In the genomic region with DNA sequence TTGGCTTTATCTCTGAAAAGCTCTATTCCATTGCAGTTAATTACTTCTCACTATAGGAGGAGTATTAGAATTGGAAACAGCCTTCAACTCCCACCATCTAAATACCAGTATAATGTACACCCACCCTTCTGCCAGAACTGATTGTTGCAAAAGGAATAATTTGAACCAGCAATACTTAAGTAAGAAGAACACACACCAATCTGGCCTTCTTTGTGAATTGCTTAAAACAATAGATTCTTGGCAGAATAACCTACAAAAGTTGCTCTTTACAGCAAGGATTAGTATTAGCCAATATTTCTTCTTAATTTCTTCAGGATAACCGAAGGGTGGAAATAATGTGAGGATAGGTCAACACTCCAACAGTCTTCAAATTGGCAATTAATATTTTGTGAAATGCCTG, we compare ENCODE assay signal across 30 cellular contexts. TPM values are rescaled to one million over a fixed set of nuclear protein-coding genes. Genes with fewer than 3 reads are reported as not detected.
"Had no signal": no experiment of that assay in that cellular context is flagged by ENCODE, and none has a peak within 500 bp of the region (broad histone marks: within the 10 kb centered on the region; RNA-seq: fewer than 3 reads in every experiment).

No MANE protein-coding gene starts in this region.

- H3K4me1 ChIP-seq: neural progenitor cell, parathyroid adenoma, psoas muscle, right atrium auricular region, right lobe of liver, stomach, suprapubic skin had no signal

- H3K27me3 ChIP-seq: neutrophil, right atrium auricular region, right lobe of liver, stomach, suprapubic skin, tibial artery, upper lobe of right lung had no signal

- H2AFZ ChIP-seq: neural progenitor cell, parathyroid adenoma had no signal

- ATAC-seq: natural killer cell; right lobe of liver; stimulated activated naive B cell treated with anti-CD40 and anti-IgM and Interleukin-4, amounts not matched to agents 10 μg/mL and 1 μg/mL and 100 μg/mL, for 72 hours; stimulated activated naive CD8-positive, alpha-beta T cell treated with anti-CD3 and anti-CD28 coated beads, Interleukin-15, Interleukin-2, amounts not matched to agents 100 U/mL and 50 U/mL, for 24 hours; upper lobe of right lung had no signal

- H3K9me3 Mint-ChIP-seq: nephron progenitor cell, neural progenitor cell had no signal

- H3K9ac ChIP-seq: neural progenitor cell, parathyroid adenoma had no signal

- H3K9me3 ChIP-seq: left ventricle myocardium inferior, neutrophil, psoas muscle, right lobe of liver, stomach, suprapubic skin, thoracic aorta, tibial artery, upper lobe of right lung had no signal

- H3K79me2 ChIP-seq: parathyroid adenoma had no signal

- H3K4me1 Mint-ChIP-seq: immature natural killer cell; naive B cell; natural killer cell; nephron progenitor cell; stimulated activated naive B cell treated with anti-CD40 and anti-IgM and Interleukin-4, amounts not matched to agents 10 μg/mL and 1 μg/mL and 100 μg/mL, for 72 hours had no signal

- H3K4me3 ChIP-seq: left ventricle myocardium inferior, lung, neural progenitor cell, psoas muscle, right atrium auricular region, right lobe of liver, smooth muscle cell, stomach, suprapubic skin, thoracic aorta, tibial artery, upper lobe of right lung had no signal

- H3K36me3 ChIP-seq: left ventricle myocardium inferior, neural progenitor cell, neutrophil, right atrium auricular region, right lobe of liver, stomach, suprapubic skin, thoracic aorta, tibial artery, upper lobe of right lung had no signal

- H3K27ac Mint-ChIP-seq: immature natural killer cell; mesothelial cell of epicardium; naive B cell; natural killer cell; nephron progenitor cell; neural progenitor cell; stimulated activated naive B cell treated with anti-CD40 and anti-IgM and Interleukin-4, amounts not matched to agents 10 μg/mL and 1 μg/mL and 100 μg/mL, for 72 hours had no signal

- H3K27me3 Mint-ChIP-seq: naive B cell; stimulated activated naive B cell treated with anti-CD40 and anti-IgM and Interleukin-4, amounts not matched to agents 10 μg/mL and 1 μg/mL and 100 μg/mL, for 72 hours had no signal

- H3K27ac ChIP-seq: left ventricle myocardium inferior, neural progenitor cell, neutrophil, parathyroid adenoma, psoas muscle, right atrium auricular region, right lobe of liver, stomach, suprapubic skin, thoracic aorta, tibial artery, upper lobe of right lung had no signal

- DNase-seq: hippocampal formation; immature natural killer cell; kidney; left ventricle myocardium inferior; mesendoderm; naive B cell; natural killer cell; nephron progenitor cell; occipital lobe; psoas muscle; right lobe of liver; stimulated activated CD4-positive, alpha-beta T cell treated with anti-CD3 and anti-CD28 coated beads, Interleukin-12 subunit alpha, Interleukin-12 subunit beta, amount 100 ng/mL, for 4 hours; stimulated activated CD4-positive, alpha-beta T cell treated with anti-CD3 and anti-CD28 coated beads, Interleukin-15, amount 100 ng/mL, for 24 hours; stimulated activated CD4-positive, alpha-beta T cell treated with anti-CD3 and anti-CD28 coated beads, Interleukin-2, amount 100 ng/mL, for 24 hours; stimulated activated CD4-positive, alpha-beta T cell treated with anti-CD3 and anti-CD28 coated beads, Interleukin-4, amount 100 ng/mL, for 1 hour; stimulated activated naive B cell treated with anti-CD40 and anti-IgM and Interleukin-4, amounts not matched to agents 10 μg/mL and 1 μg/mL and 100 μg/mL, for 72 hours; stimulated activated naive CD8-positive, alpha-beta T cell treated with anti-CD3 and anti-CD28 coated beads, Interleukin-15, Interleukin-2, amounts not matched to agents 100 U/mL and 50 U/mL, for 24 hours; stomach; tibial artery; trophoblast cell; upper lobe of right lung had no signal

- H3K36me3 Mint-ChIP-seq: immature natural killer cell; mesothelial cell of epicardium; naive B cell; natural killer cell; neural progenitor cell; stimulated activated naive B cell treated with anti-CD40 and anti-IgM and Interleukin-4, amounts not matched to agents 10 μg/mL and 1 μg/mL and 100 μg/mL, for 72 hours had no signal

- H3K4me2 ChIP-seq: neural progenitor cell, smooth muscle cell had no signal

- H3K4me3 Mint-ChIP-seq: immature natural killer cell; mesothelial cell of epicardium; naive B cell; natural killer cell; nephron progenitor cell; neural progenitor cell; stimulated activated naive B cell treated with anti-CD40 and anti-IgM and Interleukin-4, amounts not matched to agents 10 μg/mL and 1 μg/mL and 100 μg/mL, for 72 hours had no signal

RNA-seq across cellular contexts. Expression of a gene that starts 54.9 kb away (rescaled TPM):
- polyA plus RNA-seq: immature natural killer cell had no signal
